21 cellular contexts compared by ENCODE assay signal in genomic region chr6:18536693-18537092, GRCh38.
DNase-seq lines count a peak whose midpoint lies in the region; ATAC-seq and TF ChIP-seq lines count a peak whose summit lies in the region.
"Had no signal": no experiment of that assay in that cellular context is flagged by ENCODE, and none has a peak within 500 bp of the region (broad histone marks: within the 10 kb centered on the region; RNA-seq: fewer than 3 reads in every experiment).

No MANE protein-coding gene starts in this region.

- WGBS in endodermal cell (ENCODE audit: insufficient coverage in 1 of 2, insufficient read length in 1 of 2), 2 experiments, result 78 to 89% methylated on average over 7 of the region's 7 CpGs

- no peaks in the 10 kb centered on the region for H3K27me3 Mint-ChIP-seq in endodermal cell (ENCODE audit: insufficient read depth)

- TF ChIP-seq CTCF in endodermal cell (conservative IDR thresholded peaks at IDR 0.05), result no peak

- DNase-seq in NCI-H1092 treated with DMSO at 0.1 percent for 48 hours (lab: John Stamatoyannopoulos, UW) (peak; percentile 4), NCI-H1092 (lab: John Stamatoyannopoulos, UW) (no peak), NCI-H1436 treated with DMSO at 0.1 percent for 48 hours (lab: John Stamatoyannopoulos, UW) (peak; percentile 58), endodermal cell (no peak), pons (ENCODE audit: low spot score) (peak; percentile 28)
- no peak for DNase-seq in activated T-cell treated with anti-CD3 and anti-CD28 coated beads, Interleukin-2, amount 50 U/mL, for 1 hour
- DNase-seq: 8988T; activated CD4-positive, alpha-beta T cell treated with anti-CD3 and anti-CD28 coated beads for 1 hour; Caco-2; EL; Kasumi-1; midbrain; NCI-H1694; NCI-H510A treated with DMSO at 0.1 percent for 48 hours; stimulated activated CD8-positive, alpha-beta memory T cell treated with anti-CD3 and anti-CD28 coated beads, Interleukin-4, amount 100 ng/mL, for 48 hours had no signal

- H3K27ac ChIP-seq in endodermal cell (ENCODE audit: low read depth, low read length), result peak overlapping the region; percentile 46
- H3K27ac ChIP-seq: right atrium auricular region had no signal

- H3K4me1 ChIP-seq in endodermal cell (ENCODE audit: control insufficient read depth, insufficient read depth, low read length), result no peaks in the 10 kb centered on the region
- H3K4me1 ChIP-seq: Caco-2, right atrium auricular region had no signal

- H3K4me1 Mint-ChIP-seq in endodermal cell, result peaks cover 6% of the 10 kb centered on the region

- H3K27me3 ChIP-seq in endodermal cell (ENCODE audit: control insufficient read depth, insufficient read depth, low read length, poor library complexity, severe bottlenecking), result no peaks in the 10 kb centered on the region
- H3K27me3 ChIP-seq: right atrium auricular region had no signal

- ATAC-seq in GM19324 (IDR thresholded peaks at IDR 0.05; ENCODE audit: low FRiP score, unreplicated experiment) (no peak), GM18502 (IDR thresholded peaks at IDR 0.05; ENCODE audit: poor library complexity, unreplicated experiment) (no peak)
- ATAC-seq: HCT116, Right ventricle myocardium inferior had no signal

- H3K27ac Mint-ChIP-seq in endodermal cell, result no peak overlapping the region
- H3K27ac Mint-ChIP-seq: activated naive CD8-positive, alpha-beta T cell had no signal

- no peaks in the 10 kb centered on the region for H3K9me3 ChIP-seq in endodermal cell (ENCODE audit: control insufficient read depth, low read length)
- H3K9me3 ChIP-seq: Caco-2, right atrium auricular region had no signal

- no peak overlapping the region for H3K9ac ChIP-seq in endodermal cell (ENCODE audit: extremely low read depth, low read length, poor library complexity, severe bottlenecking)

- no peaks in the 10 kb centered on the region for H3K36me3 ChIP-seq in endodermal cell (ENCODE audit: control insufficient read depth, insufficient read depth, low read length)
- H3K36me3 ChIP-seq: right atrium auricular region had no signal

- H3K9me3 Mint-ChIP-seq in endodermal cell, result peaks cover 2% of the 10 kb centered on the region

- no peaks in the 10 kb centered on the region for H3K36me3 Mint-ChIP-seq in endodermal cell (ENCODE audit: low read depth)
- H3K36me3 Mint-ChIP-seq: activated naive CD8-positive, alpha-beta T cell had no signal

- H3K4me3 ChIP-seq in endodermal cell (ENCODE audit: low read length), result no peak overlapping the region
- H3K4me3 ChIP-seq: right atrium auricular region had no signal

- H3K4me3 Mint-ChIP-seq in endodermal cell, result no peak overlapping the region
- H3K4me3 Mint-ChIP-seq: activated naive CD8-positive, alpha-beta T cell had no signal

Comparison
In these comparisons a context has a peak if more than half of its experiments do, and no peak if none do; other contexts are left out.
1. DNase-seq: peak in NCI-H1092 treated with DMSO at 0.1 percent for 48 hours (single experiment), NCI-H1436 treated with DMSO at 0.1 percent for 48 hours (single experiment) and pons (single experiment); none in NCI-H1092 (single experiment), endodermal cell (single experiment) and activated T-cell treated with anti-CD3 and anti-CD28 coated beads, Interleukin-2, amount 50 U/mL, for 1 hour (single experiment).